ENCODE assay signal across 8 cellular contexts in genomic region chr15:68228971-68229385, GRCh38. TPM values are rescaled to one million over a fixed set of nuclear protein-coding genes. Genes with fewer than 3 reads are reported as not detected.
A peak's percentile ranks its signal among the peaks of the same experiment; 100 is the strongest.
DNase-seq lines count a peak whose midpoint lies in the region; ATAC-seq and TF ChIP-seq lines count a peak whose summit lies in the region.

No MANE protein-coding gene starts in this region.

- ATAC-seq in GM21723 (IDR thresholded peaks at IDR 0.05; ENCODE audit: unreplicated experiment), result peak; percentile 16
- ATAC-seq in HG03520 (IDR thresholded peaks at IDR 0.05; ENCODE audit: unreplicated experiment), result no peak

- H3F3A ChIP-seq in PC-9 (ENCODE audit: insufficient read depth, low read depth), result peaks cover 3% of the 10 kb centered on the region; the same call in 1 of the 2 replicates

- no peak overlapping the region for H3K27ac ChIP-seq in PC-9
- H3K27ac ChIP-seq in epithelial cell of prostate, result peak overlapping the region; percentile 44

- H3K36me3 ChIP-seq in PC-9 (ENCODE audit: low read depth), result no peaks in the 10 kb centered on the region
- H3K36me3 ChIP-seq in neuron (ENCODE audit: insufficient read depth, low read length), result no peaks in the 10 kb centered on the region

- H3K79me2 ChIP-seq in PC-9 (ENCODE audit: low read depth), result peaks cover 49% of the 10 kb centered on the region

- H3K4me1 ChIP-seq in PC-9 (replicated peaks; ENCODE audit: insufficient read depth) (peaks cover 15% of the 10 kb centered on the region; the same call in 1 of the 2 replicates), neuron (ENCODE audit: insufficient read depth, low read length) (peaks cover 16% of the 10 kb centered on the region)

- intact Hi-C loops in PC-9 (cut with micrococcal nuclease; ENCODE audit: unreplicated experiment), result loop anchor here (2.0 kb wide), 1 partner anchor 50 kb away; no protein-coding TSS in a partner anchor

- H2AFZ ChIP-seq in PC-9 (peak overlapping the region; percentile 88), neuron (ENCODE audit: low read depth, low read length) (peak overlapping the region; percentile 87)

- H3K27me3 ChIP-seq in PC-9 (ENCODE audit: insufficient read depth, low read depth) (no peaks in the 10 kb centered on the region), neuron (ENCODE audit: insufficient read depth, low read length) (no peaks in the 10 kb centered on the region)

- BruUV-seq in PC-9 (replicated peaks; lab: Mats Ljungman, UMichigan), result no TSS peak

- POLR2A ChIA-PET in PC-9 (lab: Charles Lee; ENCODE audit: unreplicated experiment), result no interaction called here

- CTCF ChIA-PET in PC-9 (lab: Charles Lee), result interaction anchor here (0.6 kb wide), 1 partner anchor 67 kb away, joined by 3 read pairs; no protein-coding TSS in a partner anchor

- no peaks in the 10 kb centered on the region for H3K9me2 ChIP-seq in PC-9 (ENCODE audit: insufficient read depth)

- H3K4me3 ChIP-seq in AG10803 (ENCODE audit: low read length), result peak overlapping the region; percentile 79
- peak overlapping the region; percentile 90 for H3K4me3 ChIP-seq in PC-9
- H3K4me3 ChIP-seq in neuron (ENCODE audit: low read length), result peak overlapping the region; percentile 86

- no peaks in the 10 kb centered on the region for H4K20me1 ChIP-seq in PC-9 (ENCODE audit: insufficient read depth)

- H3K9me3 ChIP-seq in PC-9 (ENCODE audit: insufficient read depth, low read depth) (no peaks in the 10 kb centered on the region), neuron (ENCODE audit: low read length) (no peaks in the 10 kb centered on the region)

- no peak for DNase-seq in AG10803 (ENCODE audit: low read depth)
- DNase-seq in PC-9, result no peak
- no peak for DNase-seq in epithelial cell of prostate (ENCODE audit: low read depth, low spot score)
- no peak for DNase-seq in NCI-H510A (lab: John Stamatoyannopoulos, UW)
- DNase-seq in AML-193 (lab: John Stamatoyannopoulos, UW), result no peak

- H3K4me2 ChIP-seq in PC-9, result peak overlapping the region; percentile 93

- TF ChIP-seq CTCF in AG10803 (conservative IDR thresholded peaks at IDR 0.05; ENCODE audit: low read length), result no peak
- no peak for TF ChIP-seq CTCF in PC-9 (conservative IDR thresholded peaks at IDR 0.05)

RNA-seq across cellular contexts. Expression of gene CLN6, which starts 0.6 kb away (rescaled TPM):
- total RNA-seq in PC-9 (2021), result 38.5 and 48.7 TPM in 2 replicates

RNA-seq across cellular contexts. Expression of gene CALML4, which starts 23.8 kb away (rescaled TPM):
- total RNA-seq in PC-9 (2021), result 10.9 and 12.6 TPM in 2 replicates

RNA-seq across cellular contexts. Expression of gene FEM1B, which starts 48.6 kb away (rescaled TPM):
- total RNA-seq in PC-9 (2021), result 26.3 and 31.6 TPM in 2 replicates
